In genomic region chr3:197499427-197499826, GRCh38 we compare ENCODE assay signal across 16 cellular contexts. TPM values are rescaled to one million over a fixed set of nuclear protein-coding genes. Genes with fewer than 3 reads are reported as not detected.
A peak's percentile ranks its signal among the peaks of the same experiment; 100 is the strongest.
DNase-seq lines count a peak whose midpoint lies in the region; ATAC-seq, FAIRE-seq and TF ChIP-seq lines count a peak whose summit lies in the region.
"Had no signal": no experiment of that assay in that cellular context is flagged by ENCODE, and none has a peak within 500 bp of the region (broad histone marks: within the 10 kb centered on the region; RNA-seq: fewer than 3 reads in every experiment).

No MANE protein-coding gene starts in this region.

- H2BK12ac ChIP-seq in trophoblast cell (ENCODE audit: low read length) = peak overlapping the region; percentile 19

- POLR2A ChIA-PET in RWPE1 (lab: Yijun Ruan, JAX; ENCODE audit: low non-redundant PET) = no interaction called here

- WGBS in trophoblast cell (ENCODE audit: extremely low coverage, insufficient coverage, insufficient read length) = no CpG with 5 or more reads among the region's 8 CpGs
- 81 to 84% methylated on average over 8 of the region's 8 CpGs for WGBS in pancreas, 2 donors

- ATAC-seq in esophagus mucosa = peak; percentile 63
- ATAC-seq in pancreas = no peak
- no peak for ATAC-seq in GM18867 (IDR thresholded peaks at IDR 0.05; ENCODE audit: unreplicated experiment)
- ATAC-seq: right cardiac atrium had no signal

- H2AK5ac ChIP-seq in trophoblast cell (ENCODE audit: low read length) = no peak overlapping the region

- no peaks in the 10 kb centered on the region for H3K79me2 ChIP-seq in trophoblast cell (ENCODE audit: control insufficient read depth, insufficient read depth, low read length, poor library complexity)

- H3K36me3 ChIP-seq in trophoblast cell (ENCODE audit: control insufficient read depth in 1 of 2, insufficient read depth in 2 of 2, low read length in 2 of 2) (no peaks in the 10 kb centered on the region), pancreas (no peaks in the 10 kb centered on the region)
- H3K36me3 ChIP-seq: WERI-Rb-1 had no signal

- no peak overlapping the region for H2BK120ac ChIP-seq in trophoblast cell (ENCODE audit: insufficient read depth, low read length, poor library complexity)

- H3K18ac ChIP-seq in trophoblast cell (ENCODE audit: low read length) = no peak overlapping the region

- H3K14ac ChIP-seq in trophoblast cell (ENCODE audit: low read length) = no peak overlapping the region

- no peak for FAIRE-seq in pancreas (lab: Jason Lieb, UNC)

- H4K91ac ChIP-seq in trophoblast cell (ENCODE audit: low read depth, low read length) = no peak overlapping the region

- TF ChIP-seq CTCF in GM13977 (IDR thresholded peaks at IDR 0.05; ENCODE audit: extremely low read depth, insufficient read depth, missing control alignments) (no peak), RWPE1 (conservative IDR thresholded peaks at IDR 0.05; ENCODE audit: low read depth) (no peak), pancreas (IDR thresholded peaks at IDR 0.05) (no peak)

- no peak overlapping the region for H3K9ac ChIP-seq in trophoblast cell (ENCODE audit: low read length)

- CTCF ChIA-PET in RWPE1 (lab: Yijun Ruan, JAX) = interaction anchor here (0.7 kb wide), 1 partner anchor 1053 kb away, joined by 3 read pairs; no protein-coding TSS in a partner anchor

- in situ Hi-C loops in GM13977 (cut with MboI; ENCODE audit: low pct_unique_long_range_greater_than_20kb, low sequenced_read_pairs, unreplicated experiment) = no loop called here

- DNase-seq in GM13977 (ENCODE audit: low spot score) (peak; percentile 62), RWPE1 (ENCODE audit: low spot score) (peak; percentile 71), trophoblast cell (no peak), SKM-1 (lab: John Stamatoyannopoulos, UW; ENCODE audit: unreplicated experiment) (no peak), pancreas (no peak)
- no peak for DNase-seq in stimulated activated CD4-positive, alpha-beta T cell treated with anti-CD3 and anti-CD28 coated beads, Interleukin-12 subunit alpha, Interleukin-12 subunit beta, amount 100 ng/mL, for 4 hours
- DNase-seq: activated CD8-positive, alpha-beta memory T cell treated with anti-CD3 and anti-CD28 coated beads, Interleukin-2, amount 50 U/mL, for 4 hours; activated naive CD4-positive, alpha-beta T cell treated with anti-CD3 and anti-CD28 coated beads, Interleukin-2, amount 50 U/mL, for 16 hours; CD4-positive, CD25-positive, alpha-beta regulatory T cell; cerebellar nuclear complex; NCI-H1694 treated with DMSO at 0.1 percent for 48 hours; NCI-H82; right cardiac atrium; WERI-Rb-1 had no signal

- peak overlapping the region; percentile 68 for H3K27ac ChIP-seq in RWPE1
- no peak overlapping the region for H3K27ac ChIP-seq in trophoblast cell (ENCODE audit: low read depth, low read length)
- no peak overlapping the region for H3K27ac ChIP-seq in pancreas
- H3K27ac ChIP-seq: WERI-Rb-1 had no signal

- H3K4me3 ChIP-seq in trophoblast cell (ENCODE audit: low read depth, low read length) (no peak overlapping the region), pancreas (no peak overlapping the region)

- no peak overlapping the region for H4K12ac ChIP-seq in trophoblast cell (ENCODE audit: low read depth, low read length)

- intact Hi-C loops in pancreas (cut with DNase I) = no loop called here

- H3K9me3 ChIP-seq in trophoblast cell (ENCODE audit: insufficient read depth, low read depth, low read length) (peaks cover 4% of the 10 kb centered on the region), pancreas (no peaks in the 10 kb centered on the region)

- H3K4ac ChIP-seq in trophoblast cell (ENCODE audit: low read depth, low read length) = no peak overlapping the region

- no peak overlapping the region for H4K8ac ChIP-seq in trophoblast cell (ENCODE audit: low read depth, low read length)

- H3K79me1 ChIP-seq in trophoblast cell (ENCODE audit: low read length) = no peaks in the 10 kb centered on the region

- peaks cover 2% of the 10 kb centered on the region in 2 experiments for H3K4me1 ChIP-seq in trophoblast cell (ENCODE audit: control insufficient read depth in 1 of 2, insufficient read depth in 2 of 2, low read length in 2 of 2)
- H3K4me1 ChIP-seq in pancreas = no peaks in the 10 kb centered on the region

- no peak overlapping the region for H3K23ac ChIP-seq in trophoblast cell (ENCODE audit: low read length)

- H3K27me3 ChIP-seq in trophoblast cell (ENCODE audit: insufficient read depth, low read length) (no peaks in the 10 kb centered on the region), pancreas (no peaks in the 10 kb centered on the region)

- H3K4me2 ChIP-seq in trophoblast cell (ENCODE audit: low read length) = no peak overlapping the region

- no peak overlapping the region for H2AFZ ChIP-seq in trophoblast cell (ENCODE audit: insufficient read depth, low read length, poor library complexity)

- H2BK5ac ChIP-seq in trophoblast cell (ENCODE audit: low read depth, low read length, poor library complexity) = no peak overlapping the region

RNA-seq across cellular contexts. Expression of gene BDH1, which starts 56.3 kb away (rescaled TPM):
- total RNA-seq in esophagus mucosa (67.9 TPM), pancreas (10 to 100 TPM in 2 of 6 donors, 1 to 10 TPM in 4; 2.1 to 11.9 (median 6.7) TPM)
- polyA plus RNA-seq in trophoblast cell (2013) = 3.1 and 3.6 TPM in 2 replicates
- polyA plus RNA-seq in pancreas = 10 to 100 TPM in 1 of 2 donors, 1 to 10 TPM in 1; 9.2 to 20.8 TPM

Comparison
In these comparisons a context has a peak if more than half of its experiments do, and no peak if none do; other contexts are left out.
1. DNase-seq: peak in GM13977 (single experiment) and RWPE1 (single experiment); none in trophoblast cell (0 of 2), SKM-1 (single experiment), pancreas (0 of 6) and stimulated activated CD4-positive, alpha-beta T cell treated with anti-CD3 and anti-CD28 coated beads, Interleukin-12 subunit alpha, Interleukin-12 subunit beta, amount 100 ng/mL, for 4 hours (single experiment).